Comparison of ENCODE assay signal across 8 cellular contexts in the genomic region with DNA sequence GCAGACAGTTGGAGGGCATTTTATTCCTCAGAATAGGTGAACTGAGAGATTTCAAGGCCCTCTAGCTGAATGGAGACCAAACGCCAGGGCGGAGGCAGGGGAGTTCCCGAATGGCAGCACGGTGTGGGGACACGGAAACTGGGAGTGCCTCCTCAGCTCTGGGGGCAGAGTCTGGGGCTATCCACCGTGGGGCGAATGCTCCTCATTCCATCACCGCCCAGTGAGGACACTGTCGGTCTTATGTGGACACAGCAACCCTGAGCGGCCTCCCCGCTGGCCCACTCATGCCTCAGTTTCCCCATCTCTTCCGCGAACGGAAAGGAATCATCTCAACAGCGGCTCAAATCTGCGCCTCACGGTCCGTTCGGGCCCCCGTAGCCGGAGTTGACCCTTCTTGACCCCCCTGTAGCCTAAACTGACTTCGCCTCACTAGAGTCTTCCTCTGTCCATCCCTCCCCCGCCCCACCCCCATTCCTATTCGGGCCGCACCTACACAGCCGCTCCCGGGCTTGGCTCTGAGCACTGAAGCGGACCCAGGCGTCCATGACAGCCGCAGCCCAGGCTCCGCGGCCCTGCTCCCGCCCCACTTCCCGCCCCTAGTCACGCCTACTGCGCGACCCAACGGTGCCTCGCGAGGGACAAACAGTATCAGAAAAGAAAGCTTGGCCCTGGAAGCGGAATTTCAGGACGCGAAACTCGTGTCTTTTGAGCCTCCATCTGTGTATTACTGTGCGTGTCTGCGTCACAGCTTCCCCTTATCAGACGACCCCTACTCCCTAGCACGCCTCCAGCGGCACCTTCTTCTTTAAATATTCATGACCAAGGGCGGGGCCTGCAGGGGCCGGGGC. TPM values are rescaled to one million over a fixed set of nuclear protein-coding genes. Genes with fewer than 3 reads are reported as not detected.
A peak's percentile ranks its signal among the peaks of the same experiment; 100 is the strongest.
DNase-seq lines count a peak whose midpoint lies in the region; ATAC-seq, FAIRE-seq and TF ChIP-seq lines count a peak whose summit lies in the region.

Gene PEX11B (minus strand): TSS at position 574 of the 848 bp plus-strand sequence. CDS start 29 bp downstream, at position 545.

- no peak within 1 kb of the TSS for H2BK20ac ChIP-seq in H1 (ENCODE audit: low read length)

- H3K79me1 ChIP-seq in H1 (ENCODE audit: low read depth, low read length) (no peaks in the 10 kb centered on the region), mesendoderm (ENCODE audit: low read length) (no peaks in the 10 kb centered on the region)

- no peak within 1 kb of the TSS for H3K56ac ChIP-seq in H1 (replicated peaks; ENCODE audit: insufficient read length, low read depth, low read length)
- peak within 1 kb of the TSS; percentile 88 for H3K56ac ChIP-seq in mesendoderm (ENCODE audit: low read length)

- 0 out of 2 replicates have a peak within 1 kb of the TSS, but pooled peaks have one; percentile 45 for H2AK5ac ChIP-seq in H1 (ENCODE audit: low read depth, low read length)
- H2AK5ac ChIP-seq in mesendoderm (ENCODE audit: low read length): no peak within 1 kb of the TSS

- peak within 1 kb of the TSS; percentile 94 to 99 for H3K4me2 ChIP-seq in H1 (ENCODE audit: insufficient read depth in 1 of 2, low read depth in 2 of 2, low read length in 2 of 2)
- H3K4me2 ChIP-seq in mesendoderm (ENCODE audit: low read length): peak within 1 kb of the TSS; percentile 79

- no peak within 1 kb of the TSS for H3K23ac ChIP-seq in H1 (ENCODE audit: insufficient read length)
- no peak within 1 kb of the TSS for H3K23ac ChIP-seq in mesendoderm (ENCODE audit: low read length)

- H3K27me3 ChIP-seq in H1 (replicated peaks in 1 of 4; ENCODE audit: control insufficient read depth in 3 of 4, extremely low read depth in 1 of 4, insufficient read depth in 3 of 4, low read length in 3 of 4) (no peaks in the 10 kb centered on the region), mesendoderm (ENCODE audit: insufficient read depth, low read length, poor library complexity) (no peaks in the 10 kb centered on the region)

- POLR2A ChIA-PET in H1 (lab: Charles Lee; ENCODE audit: partially characterized antibody): interaction anchor here (1.0 to 2.4 kb wide), 15 partner anchors 9 to 134 kb away, joined by 3 to 17 read pairs (median 4); partner anchors contain the start of genes LIX1L, PIAS3 and RBM8A

- H3K14ac ChIP-seq in H1 (ENCODE audit: insufficient read length): no peak within 1 kb of the TSS

- H4K8ac ChIP-seq in H1 (ENCODE audit: extremely low read depth, insufficient read depth, low read length): peak within 1 kb of the TSS; percentile 75; the same call in 1 of the 2 replicates
- no peak within 1 kb of the TSS for H4K8ac ChIP-seq in mesendoderm (ENCODE audit: low read depth, low read length)

- no peak for TF ChIP-seq RAD21 in H1 (IDR thresholded peaks at IDR 0.05 in 1 of 2, conservative IDR thresholded peaks at IDR 0.05 in 1 of 2; ENCODE audit: low read depth in 2 of 2, low read length in 2 of 2)

- H2BK12ac ChIP-seq in H1 (ENCODE audit: low read depth, low read length): peak within 1 kb of the TSS; percentile 54

- DNase-seq in COLO829 (ENCODE audit: low spot score) (peak; percentile 82), HUDEP-2 (lab: John Stamatoyannopoulos, UW; ENCODE audit: unreplicated experiment in 76 of 76) (peak in 75 of 76 experiments; percentile 31 to 96 (median 85)), NOMO-1 treated with dmso at 0.1 percent for 144 hours (lab: John Stamatoyannopoulos, UW; ENCODE audit: unreplicated experiment) (peak; percentile 83), H1 (ENCODE audit: low read depth in 1 of 2, low spot score in 2 of 2) (peak in 1 of 2 experiments; percentile 92), mesendoderm (peak; percentile 93)
- DNase-seq in activated CD8-positive, alpha-beta memory T cell treated with anti-CD3 and anti-CD28 coated beads for 4 hours (ENCODE audit: low read depth in 2 of 2): peak; percentile 78 to 85
- peak; percentile 89 for DNase-seq in stimulated activated CD8-positive, alpha-beta memory T cell treated with anti-CD3 and anti-CD28 coated beads, Interleukin-15, amount 100 ng/mL, for 1 hour (ENCODE audit: low read depth)

- 4% methylated on average over 43 of the region's 51 CpGs; no CpG with 5 or more reads in 1 of the 2 experiments for WGBS in H1 (ENCODE audit: extremely low coverage in 1 of 2, insufficient coverage in 1 of 2, insufficient read length in 1 of 2, insufficient replicate concordance in 2 of 2, low coverage in 1 of 2, low lambda C conversion rate in 2 of 2, missing lambda C conversion rate in 1 of 2), 2 experiments
- WGBS in mesendoderm (ENCODE audit: extremely low coverage, insufficient coverage, low lambda C conversion rate): no CpG with 5 or more reads among the region's 51 CpGs

- peak; percentile 86 for ATAC-seq in GM21390 (IDR thresholded peaks at IDR 0.05; ENCODE audit: unreplicated experiment)

- H3K27ac ChIP-seq in H1 (ENCODE audit: low read depth, low read length) (no peak within 1 kb of the TSS), mesendoderm (ENCODE audit: low read depth, low read length) (peak within 1 kb of the TSS; percentile 48)

- peak within 1 kb of the TSS; percentile 15; the same call in 1 of the 2 replicates for H3K18ac ChIP-seq in H1 (ENCODE audit: extremely low read depth, low read length)
- H3K18ac ChIP-seq in mesendoderm (ENCODE audit: low read length): peak within 1 kb of the TSS; percentile 29

- TF ChIP-seq EP300 in H1 (IDR thresholded peaks at IDR 0.05; ENCODE audit: borderline replicate concordance in 1 of 2, low read depth in 2 of 2, low read length in 2 of 2): no peak

- no peaks in the 10 kb centered on the region for H4K20me1 ChIP-seq in H1 (replicated peaks in 1 of 2; ENCODE audit: control insufficient read depth in 1 of 2, insufficient read depth in 2 of 2, low read length in 2 of 2)

- CTCF ChIA-PET in H1 (lab: Charles Lee; ENCODE audit: partially characterized antibody): interaction anchor here (0.8 to 15.9 kb wide), 6 partner anchors 9 to 73 kb away, joined by 3 to 146 read pairs (median 4); partner anchors contain the start of genes ITGA10, NUDT17 and RBM8A

- H3K4me1 ChIP-seq in H1 (replicated peaks in 1 of 4; ENCODE audit: control insufficient read depth in 3 of 4, insufficient read depth in 4 of 4, low read length in 3 of 4): peaks cover 0 to 6% (median 2%) of the 10 kb centered on the region in 4 experiments; a peak in 6 of 7 replicates
- H3K4me1 ChIP-seq in mesendoderm (ENCODE audit: control insufficient read depth, low read depth, low read length): no peaks in the 10 kb centered on the region

- H4K5ac ChIP-seq in H1 (ENCODE audit: insufficient read length, low read depth, low read length): peak within 1 kb of the TSS; percentile 35
- H4K5ac ChIP-seq in mesendoderm (ENCODE audit: low read length): no peak within 1 kb of the TSS

- H3K9me3 ChIP-seq in H1 (ENCODE audit: insufficient read depth in 2 of 2, low read depth in 1 of 2, low read length in 1 of 2): no peaks in the 10 kb centered on the region

- FAIRE-seq in H1 (lab: Jason Lieb, UNC): no peak

- H2BK5ac ChIP-seq in H1 (ENCODE audit: low read depth, low read length) (peak within 1 kb of the TSS; percentile 62; the same call in 1 of the 2 replicates), mesendoderm (ENCODE audit: low read length) (no peak within 1 kb of the TSS)

- H2BK15ac ChIP-seq in H1 (ENCODE audit: low read length) (peak within 1 kb of the TSS; percentile 90; the same call in 1 of the 2 replicates), mesendoderm (replicated peaks; ENCODE audit: low read depth) (no peak within 1 kb of the TSS)

- TF ChIP-seq CTCF in H1 (IDR thresholded peaks at IDR 0.05; ENCODE audit: control extremely low read depth in 1 of 3, insufficient read depth in 1 of 3, low read depth in 1 of 3, low read length in 3 of 3): no peak

- H2AFZ ChIP-seq in H1 (ENCODE audit: low read length): peak within 1 kb of the TSS; percentile 87

- TF ChIP-seq POLR2A in H1 (IDR thresholded peaks at IDR 0.05; ENCODE audit: control extremely low read depth in 1 of 2, low read depth in 2 of 2, low read length in 2 of 2): 0 out of 3 replicates have a peak, but pooled peaks of 1 of the 2 experiments have one; percentile 11

- H3K4me3 ChIP-seq in H1 (ENCODE audit: extremely low read depth in 1 of 4, insufficient read depth in 2 of 4, low read depth in 3 of 4, low read length in 4 of 4): peak within 1 kb of the TSS; percentile 71 to 96 (median 82)
- peak within 1 kb of the TSS; percentile 72 for H3K4me3 ChIP-seq in mesendoderm (ENCODE audit: low read length)

- H4K91ac ChIP-seq in H1 (replicated peaks; ENCODE audit: insufficient read length, low read length): no peak within 1 kb of the TSS

- H2BK120ac ChIP-seq in H1 (replicated peaks; ENCODE audit: low read depth, low read length) (no peak within 1 kb of the TSS), mesendoderm (ENCODE audit: low read depth, low read length) (no peak within 1 kb of the TSS)

- H3K79me2 ChIP-seq in H1 (ENCODE audit: control insufficient read depth in 1 of 2, insufficient read depth in 2 of 2, low read length in 2 of 2): no peaks in the 10 kb centered on the region
- no peaks in the 10 kb centered on the region for H3K79me2 ChIP-seq in mesendoderm (ENCODE audit: control insufficient read depth, insufficient read depth, low read length)

- H3K36me3 ChIP-seq in H1 (ENCODE audit: control insufficient read depth in 2 of 4, insufficient read depth in 4 of 4, low read length in 3 of 4): peaks cover 0 to 10% (median 2%) of the 10 kb centered on the region in 4 experiments; a peak in 3 of 8 replicates
- no peaks in the 10 kb centered on the region for H3K36me3 ChIP-seq in mesendoderm (ENCODE audit: control insufficient read depth, insufficient read depth, low read length)

- H3K9ac ChIP-seq in H1 (replicated peaks in 1 of 4; ENCODE audit: extremely low read depth in 1 of 4, low read depth in 3 of 4, low read length in 3 of 4) (peak within 1 kb of the TSS; percentile 48 to 75 (median 60)), mesendoderm (ENCODE audit: low read length) (peak within 1 kb of the TSS; percentile 84)

- peaks cover 16% of the 10 kb centered on the region for H3K23me2 ChIP-seq in H1 (ENCODE audit: low read depth, low read length)

- H3K4ac ChIP-seq in H1 (replicated peaks; ENCODE audit: insufficient read length, low read depth, low read length): no peak within 1 kb of the TSS
- H3K4ac ChIP-seq in mesendoderm (ENCODE audit: low read depth, low read length): no peak within 1 kb of the TSS

TF ChIP-seq in H1, 55 proteins besides CTCF, POLR2A, EP300 and RAD21 (continues in another document):
- TF ChIP-seq HDAC2 (IDR thresholded peaks at IDR 0.05; ENCODE audit: borderline replicate concordance in 1 of 2, low read depth in 2 of 2, low read length in 2 of 2): peak in 1 of 2 experiments; percentile 3; a peak in 1 of 4 replicates

RNA-seq across cellular contexts. Expression of gene PEX11B, which starts in this region (rescaled TPM):
- 8.1 and 9.1 TPM in 2 replicates for total RNA-seq in H1 (2021; fragmentation: NEBNext Ultra II Directional; extraction: Animal tissue kit (Norgen Biotek cat#: 25700))
- 11.0 and 15.1 TPM in 2 replicates for polyA plus RNA-seq in H1 (2011; rRNA removed)
- 16.1 TPM for polyA plus RNA-seq in H1 (2011; cell fraction: cytosol; rRNA removed)
- polyA plus RNA-seq in H1 (2011; cell fraction: nucleus; rRNA removed): 8.0 TPM
- 8.3 to 11.9 TPM (median 10.0 TPM) in 4 replicates for polyA plus RNA-seq in H1 (2012, experiment 1 of 2)
- 7.0 TPM for polyA plus RNA-seq in H1 (2012, experiment 2 of 2)
- polyA plus RNA-seq in H1 (2013, experiment 1 of 2): 9.0 TPM
- 9.2 TPM for polyA plus RNA-seq in H1 (2013, experiment 2 of 2)
- 9.0 and 12.4 TPM in 2 replicates for polyA minus RNA-seq in H1 (2011; rRNA and poly(A)+ RNA removed)
- polyA minus RNA-seq in H1 (2011; cell fraction: cytosol; rRNA and poly(A)+ RNA removed): 15.9 TPM
- 2.7 TPM for polyA minus RNA-seq in H1 (2011; cell fraction: nucleus; rRNA and poly(A)+ RNA removed)
- polyA plus RNA-seq in mesendoderm (2013, experiment 1 of 2): 6.8 TPM
- 6.1 TPM for polyA plus RNA-seq in mesendoderm (2013, experiment 2 of 2)
